26 cellular contexts compared by ENCODE assay signal in the genomic region with DNA sequence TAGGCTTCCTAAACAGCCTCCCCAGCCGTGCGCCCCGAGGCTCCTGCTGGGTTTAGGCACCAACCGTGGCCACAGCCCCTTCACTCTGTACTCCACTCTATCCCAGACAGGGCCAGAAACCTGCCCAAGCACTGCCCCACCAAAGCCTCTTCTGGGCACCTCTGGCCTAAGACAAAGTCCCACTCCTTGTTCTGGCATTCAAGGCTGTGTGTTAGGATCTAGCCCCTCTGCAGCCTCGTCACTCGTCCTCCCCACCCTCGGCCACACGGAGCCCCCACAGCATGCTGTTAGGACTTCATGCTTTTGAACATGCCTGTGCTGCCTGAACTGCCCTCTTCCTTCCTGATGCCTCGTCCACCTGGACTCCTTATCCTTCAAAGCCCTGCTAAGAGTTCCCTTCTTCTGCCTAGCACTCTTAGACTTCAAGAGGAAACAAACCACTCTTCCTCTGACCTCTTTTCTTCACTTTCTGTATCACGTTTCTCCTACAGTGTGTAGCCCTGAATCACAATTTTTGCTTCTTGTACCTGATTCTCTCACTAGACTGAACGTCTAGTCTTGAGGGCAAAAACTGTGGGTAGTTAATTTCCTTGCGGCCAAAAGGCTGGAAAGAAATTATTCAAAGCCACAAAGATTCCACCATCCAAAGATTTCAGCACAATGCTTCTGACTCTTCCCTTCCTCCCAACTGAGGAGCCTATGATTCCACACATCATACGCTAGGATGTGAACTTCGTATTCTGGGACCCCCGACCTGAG. TPM values are rescaled to one million over a fixed set of nuclear protein-coding genes. Genes with fewer than 3 reads are reported as not detected.
DNase-seq lines count a peak whose midpoint lies in the region; ATAC-seq and TF ChIP-seq lines count a peak whose summit lies in the region.
"Had no signal": no experiment of that assay in that cellular context is flagged by ENCODE, and none has a peak within 500 bp of the region (broad histone marks: within the 10 kb centered on the region; RNA-seq: fewer than 3 reads in every experiment).

No MANE protein-coding gene starts in this region.

- ATAC-seq in T-cell (replicated peaks in 1 of 4), result no peak
- ATAC-seq in GM21515 (IDR thresholded peaks at IDR 0.05; ENCODE audit: unreplicated experiment), result no peak

- no peak for DNase-seq in Calu3
- DNase-seq in endodermal cell, result no peak
- peak; percentile 81 for DNase-seq in osteoblast (ENCODE audit: insufficient read length, low spot score, missing footprints)
- DNase-seq in T-cell, result no peak
- DNase-seq in kidney glomerular epithelial cell (lab: John Stamatoyannopoulos, UW), result no peak
- no peak for DNase-seq in NCI-H2029 (lab: John Stamatoyannopoulos, UW)
- DNase-seq: activated CD4-positive, CD25-positive, alpha-beta regulatory T cell; activated T-cell treated with anti-CD3 and anti-CD28 coated beads for 4 hours; amniotic stem cell; C1 segment of cervical spinal cord; Karpas-422; midbrain; NCI-H1092 treated with DMSO at 0.1 percent for 48 hours; NCI-H2029 treated with DMSO at 0.1 percent for 48 hours; OCI-M1; pancreas; right cardiac atrium; stimulated activated CD4-positive, alpha-beta T cell treated with anti-CD3 and anti-CD28 coated beads, Interleukin-12 subunit alpha, Interleukin-12 subunit beta, amount 100 ng/mL, for 4 hours; stimulated activated CD4-positive, alpha-beta T cell treated with anti-CD3 and anti-CD28 coated beads, Interleukin-4, amount 100 ng/mL, for 4 hours; stimulated activated naive CD4-positive, alpha-beta T cell treated with Interleukin-2 at 50 U/mL for 16 hours had no signal

- H3K9me3 ChIP-seq in OCI-LY3 (ENCODE audit: insufficient read depth, low read length) (no peaks in the 10 kb centered on the region), endodermal cell (ENCODE audit: control insufficient read depth, low read length) (no peaks in the 10 kb centered on the region), osteoblast (ENCODE audit: low read depth, low read length) (no peaks in the 10 kb centered on the region)
- H3K9me3 ChIP-seq: pancreas, thoracic aorta had no signal

- no peaks in the 10 kb centered on the region for H4K20me1 ChIP-seq in OCI-LY3 (ENCODE audit: insufficient read depth, low read length)
- H4K20me1 ChIP-seq in osteoblast (ENCODE audit: insufficient read depth, low read length), result no peaks in the 10 kb centered on the region

- peaks cover 32% of the 10 kb centered on the region for H3K4me1 ChIP-seq in OCI-LY3 (ENCODE audit: low read length)
- H3K4me1 ChIP-seq in endodermal cell (ENCODE audit: control insufficient read depth, insufficient read depth, low read length), result no peaks in the 10 kb centered on the region
- no peaks in the 10 kb centered on the region for H3K4me1 ChIP-seq in osteoblast (ENCODE audit: insufficient read depth, low read length)
- H3K4me1 ChIP-seq: pancreas had no signal

- H3K36me3 ChIP-seq in OCI-LY3 (replicated peaks; ENCODE audit: low read depth, low read length) (no peaks in the 10 kb centered on the region), endodermal cell (ENCODE audit: control insufficient read depth, insufficient read depth, low read length) (no peaks in the 10 kb centered on the region), osteoblast (ENCODE audit: insufficient read depth, low read length) (no peaks in the 10 kb centered on the region)
- H3K36me3 ChIP-seq: pancreas, thoracic aorta had no signal

- TF ChIP-seq CTCF in Calu3 (IDR thresholded peaks at IDR 0.05; ENCODE audit: unreplicated experiment), result no peak
- no peak for TF ChIP-seq CTCF in OCI-LY3 (IDR thresholded peaks at IDR 0.05; ENCODE audit: low read depth, low read length)
- TF ChIP-seq CTCF in endodermal cell (conservative IDR thresholded peaks at IDR 0.05), result no peak
- no peak for TF ChIP-seq CTCF in osteoblast (IDR thresholded peaks at IDR 0.05; ENCODE audit: extremely low read depth, low read depth, low read length)

- intact Hi-C loops in Calu3 (cut with micrococcal nuclease; ENCODE audit: unreplicated experiment), result no loop called here

- no peak overlapping the region for H2AFZ ChIP-seq in OCI-LY3 (ENCODE audit: low read depth, low read length)
- H2AFZ ChIP-seq in osteoblast (ENCODE audit: low read length), result no peak overlapping the region

- H3K36me3 Mint-ChIP-seq in Calu3 (ENCODE audit: insufficient read depth, unreplicated experiment) (no peaks in the 10 kb centered on the region), endodermal cell (ENCODE audit: low read depth) (no peaks in the 10 kb centered on the region), T-cell (peaks cover 27% of the 10 kb centered on the region)
- H3K36me3 Mint-ChIP-seq: natural killer cell treated with Interleukin-12 subunit alpha and Interleukin-12 subunit beta and Interleukin-15 and Interleukin-18, amount 100 ng/mL, for 72 hours had no signal

- peaks cover 44% of the 10 kb centered on the region for H3K4me1 Mint-ChIP-seq in Calu3 (ENCODE audit: low read depth, unreplicated experiment)
- peaks cover 2% of the 10 kb centered on the region for H3K4me1 Mint-ChIP-seq in endodermal cell
- H3K4me1 Mint-ChIP-seq in T-cell, result peaks cover 21 to 60% (median 26%) of the 10 kb centered on the region in 3 donors

- peak overlapping the region; percentile 58 for H3K4me2 ChIP-seq in OCI-LY3 (ENCODE audit: low read length)
- no peak overlapping the region for H3K4me2 ChIP-seq in osteoblast (ENCODE audit: insufficient read depth, low read length)

- H3K4me3 ChIP-seq in OCI-LY3 (ENCODE audit: low read length), result peak overlapping the region; percentile 16; the same call in 1 of the 2 replicates
- H3K4me3 ChIP-seq in endodermal cell (ENCODE audit: low read length), result no peak overlapping the region
- H3K4me3 ChIP-seq in osteoblast (ENCODE audit: insufficient read depth, low read length), result no peak overlapping the region
- H3K4me3 ChIP-seq: pancreas, thoracic aorta had no signal

- H3K79me2 ChIP-seq in OCI-LY3 (ENCODE audit: low read length), result no peaks in the 10 kb centered on the region
- no peaks in the 10 kb centered on the region for H3K79me2 ChIP-seq in osteoblast (ENCODE audit: insufficient read depth, low read length)

- CTCF ChIA-PET in Calu3 (lab: Charles Lee) (interaction anchor here (1.3 kb wide), 1 partner anchor 35 kb away, joined by 4 read pairs; no protein-coding TSS in a partner anchor), T-cell (lab: Charles Lee) (no interaction called here)

- no TSS peak for BruUV-seq in Calu3 (replicated peaks; lab: Mats Ljungman, UMichigan)

- 90 to 92% methylated on average over 15 of the region's 15 CpGs for WGBS in endodermal cell (ENCODE audit: insufficient coverage in 1 of 2, insufficient read length in 1 of 2), 2 experiments

- peak overlapping the region; percentile 35 for H3K27ac Mint-ChIP-seq in Calu3 (ENCODE audit: unreplicated experiment)
- peak overlapping the region; percentile 27 for H3K27ac Mint-ChIP-seq in endodermal cell
- peak overlapping the region in 1 of 2 donors; percentile 33 for H3K27ac Mint-ChIP-seq in T-cell
- H3K27ac Mint-ChIP-seq: activated CD8-positive, alpha-beta T cell treated with anti-CD3 and anti-CD28 coated beads for 36 hours; natural killer cell treated with Interleukin-12 subunit alpha and Interleukin-12 subunit beta and Interleukin-15 and Interleukin-18, amount 100 ng/mL, for 72 hours had no signal

- H3K9me3 Mint-ChIP-seq in Calu3 (ENCODE audit: low read depth, unreplicated experiment) (no peaks in the 10 kb centered on the region), endodermal cell (no peaks in the 10 kb centered on the region), T-cell (no peaks in the 10 kb centered on the region)
- H3K9me3 Mint-ChIP-seq: activated CD8-positive, alpha-beta T cell treated with anti-CD3 and anti-CD28 coated beads for 36 hours; natural killer cell treated with Interleukin-12 subunit alpha and Interleukin-12 subunit beta and Interleukin-15 and Interleukin-18, amount 100 ng/mL, for 72 hours had no signal

- H3K9ac ChIP-seq in OCI-LY3 (ENCODE audit: low read length), result no peak overlapping the region
- H3K9ac ChIP-seq in endodermal cell (ENCODE audit: extremely low read depth, low read length, poor library complexity, severe bottlenecking), result no peak overlapping the region

- no peak overlapping the region for H3K27ac ChIP-seq in OCI-LY3 (ENCODE audit: low read length)
- no peak overlapping the region for H3K27ac ChIP-seq in endodermal cell (ENCODE audit: low read depth, low read length)
- H3K27ac ChIP-seq in osteoblast (ENCODE audit: low read depth, low read length), result no peak overlapping the region
- H3K27ac ChIP-seq: pancreas, thoracic aorta had no signal

- H3K27me3 ChIP-seq in OCI-LY3 (ENCODE audit: low read depth, low read length), result peaks cover 16% of the 10 kb centered on the region
- no peaks in the 10 kb centered on the region for H3K27me3 ChIP-seq in endodermal cell (ENCODE audit: control insufficient read depth, insufficient read depth, low read length, poor library complexity, severe bottlenecking)
- H3K27me3 ChIP-seq in osteoblast (ENCODE audit: insufficient read depth, low read length), result no peaks in the 10 kb centered on the region
- H3K27me3 ChIP-seq: pancreas had no signal

- H3K27me3 Mint-ChIP-seq in Calu3 (ENCODE audit: unreplicated experiment), result no peaks in the 10 kb centered on the region
- H3K27me3 Mint-ChIP-seq in endodermal cell (ENCODE audit: insufficient read depth), result peaks cover 4% of the 10 kb centered on the region
- no peaks in the 10 kb centered on the region for H3K27me3 Mint-ChIP-seq in T-cell
- H3K27me3 Mint-ChIP-seq: activated CD8-positive, alpha-beta T cell treated with anti-CD3 and anti-CD28 coated beads for 36 hours had no signal

- H3K4me3 Mint-ChIP-seq in Calu3 (ENCODE audit: low read depth, unreplicated experiment) (peak overlapping the region; percentile 26), endodermal cell (no peak overlapping the region), T-cell (no peak overlapping the region)
- H3K4me3 Mint-ChIP-seq: activated CD8-positive, alpha-beta T cell treated with anti-CD3 and anti-CD28 coated beads for 36 hours; natural killer cell treated with Interleukin-12 subunit alpha and Interleukin-12 subunit beta and Interleukin-15 and Interleukin-18, amount 100 ng/mL, for 72 hours had no signal

- POLR2A ChIA-PET in T-cell (lab: Charles Lee), result no interaction called here

RNA-seq across cellular contexts. Expression of a gene that starts 28.6 kb away (rescaled TPM):
- total RNA-seq in Calu3 (2022), result 2.7 and 3.5 TPM in 2 replicates
- under 1 TPM in 1 of 2 donors, not detected in 1; 0.13 TPM for total RNA-seq in endodermal cell
- 4.3 TPM for polyA plus RNA-seq in endodermal cell (2013, experiment 1 of 2)
- polyA plus RNA-seq in endodermal cell (2013, experiment 2 of 2), result 4.1 TPM
- not detected in 2 replicates for total RNA-seq in osteoblast
- total RNA-seq in T-cell, result 10 to 100 TPM in 4 of 5 donors, 1 to 10 TPM in 1; 8.2 to 15.4 (median 11.7) TPM
- total RNA-seq: natural killer cell treated with Interleukin-12 subunit alpha and Interleukin-12 subunit beta and Interleukin-15 and Interleukin-18, amount 100 ng/mL, for 72 hours; right cardiac atrium; thoracic aorta had no signal
- polyA plus RNA-seq: AG04450, right cardiac atrium had no signal
